Comparison of ENCODE assay signal across 1 cellular context in genomic region chr17:58394534-58395223, GRCh38.
TF ChIP-seq lines count a peak whose summit lies in the region.

No MANE protein-coding gene starts in this region.

TF ChIP-seq in HepG2, 621 proteins besides CTCF, POLR2A, EP300 and RAD21 (continued from another document and continues in another):
- TF ChIP-seq ZNF142 (CRISPR knock-in tag; IDR thresholded peaks at IDR 0.05) (no peak), MEIS1 (CRISPR knock-in tag; IDR thresholded peaks at IDR 0.05; ENCODE audit: borderline replicate concordance) (no peak), SMYD3 (CRISPR knock-in tag; IDR thresholded peaks at IDR 0.05) (peak; percentile 70; the same call in 1 of the 2 replicates), ZNF761 (CRISPR knock-in tag; conservative IDR thresholded peaks at IDR 0.05) (peak; percentile 74; the same call in 1 of the 2 replicates), ZNF574 (CRISPR knock-in tag; IDR thresholded peaks at IDR 0.05) (peak; percentile 63; the same call in 1 of the 2 replicates), ZBTB21 (CRISPR knock-in tag; IDR thresholded peaks at IDR 0.05) (no peak), ZNF639 (CRISPR knock-in tag; conservative IDR thresholded peaks at IDR 0.05) (no peak; the same call in 1 of the 2 replicates), MTF2 (CRISPR knock-in tag; IDR thresholded peaks at IDR 0.05; ENCODE audit: borderline replicate concordance) (no peak), ATF1 (CRISPR knock-in tag; IDR thresholded peaks at IDR 0.05) (peak; percentile 46; the same call in 1 of the 2 replicates), CC2D1A (CRISPR knock-in tag; IDR thresholded peaks at IDR 0.05) (no peak), ZNF138 (CRISPR knock-in tag; IDR thresholded peaks at IDR 0.05; ENCODE audit: low read depth) (no peak), HNRNPL (IDR thresholded peaks at IDR 0.05; ENCODE audit: low read depth, low read length) (no peak), ZNF737 (CRISPR knock-in tag; IDR thresholded peaks at IDR 0.05; ENCODE audit: borderline replicate concordance) (no peak), SP5 (CRISPR knock-in tag; IDR thresholded peaks at IDR 0.05; ENCODE audit: borderline replicate concordance, low read depth) (peak; percentile 91), BRF2 (CRISPR knock-in tag; IDR thresholded peaks at IDR 0.05) (no peak), ZNF10 (CRISPR knock-in tag; IDR thresholded peaks at IDR 0.05; ENCODE audit: borderline replicate concordance, low read depth) (no peak), CCDC6 (CRISPR knock-in tag; IDR thresholded peaks at IDR 0.05) (no peak), SSRP1 (CRISPR knock-in tag; IDR thresholded peaks at IDR 0.05) (no peak), RFX3 (CRISPR knock-in tag; IDR thresholded peaks at IDR 0.05) (peak; percentile 17; the same call in 1 of the 2 replicates), AHDC1 (CRISPR knock-in tag; IDR thresholded peaks at IDR 0.05; ENCODE audit: borderline replicate concordance) (no peak), ZNF709 (CRISPR knock-in tag; IDR thresholded peaks at IDR 0.05) (no peak), SIX1 (CRISPR knock-in tag; IDR thresholded peaks at IDR 0.05; ENCODE audit: borderline replicate concordance) (peak; percentile 75; the same call in 1 of the 2 replicates), HOXA7 (CRISPR knock-in tag; IDR thresholded peaks at IDR 0.05) (no peak), SOX5 (CRISPR knock-in tag; IDR thresholded peaks at IDR 0.05; ENCODE audit: borderline replicate concordance) (peak; percentile 95), ARID3A (IDR thresholded peaks at IDR 0.05; ENCODE audit: low read depth, low read length) (peak; percentile 33; the same call in 1 of the 2 replicates), ZBTB34 (CRISPR knock-in tag; IDR thresholded peaks at IDR 0.05) (no peak), HNRNPLL (IDR thresholded peaks at IDR 0.05; ENCODE audit: low read depth, low read length, poor library complexity, severe bottlenecking) (no peak), ZNF883 (CRISPR knock-in tag; IDR thresholded peaks at IDR 0.05; ENCODE audit: not compliant biosample characterization) (no peak), ZNF510 (CRISPR knock-in tag; IDR thresholded peaks at IDR 0.05; ENCODE audit: low read depth) (no peak), ZSCAN31 (CRISPR knock-in tag; IDR thresholded peaks at IDR 0.05; ENCODE audit: low read depth) (no peak), NFE2L1 (CRISPR knock-in tag; IDR thresholded peaks at IDR 0.05; ENCODE audit: borderline replicate concordance) (no peak), ZBTB37 (CRISPR knock-in tag; IDR thresholded peaks at IDR 0.05) (no peak), U2AF1 (optimal IDR thresholded peaks at IDR 0.05; ENCODE audit: low read depth, low read length) (no peak), ZSCAN22 (CRISPR knock-in tag; IDR thresholded peaks at IDR 0.05) (no peak), CSRNP2 (CRISPR knock-in tag; conservative IDR thresholded peaks at IDR 0.05; ENCODE audit: low read depth) (no peak)
